In the genomic region with DNA sequence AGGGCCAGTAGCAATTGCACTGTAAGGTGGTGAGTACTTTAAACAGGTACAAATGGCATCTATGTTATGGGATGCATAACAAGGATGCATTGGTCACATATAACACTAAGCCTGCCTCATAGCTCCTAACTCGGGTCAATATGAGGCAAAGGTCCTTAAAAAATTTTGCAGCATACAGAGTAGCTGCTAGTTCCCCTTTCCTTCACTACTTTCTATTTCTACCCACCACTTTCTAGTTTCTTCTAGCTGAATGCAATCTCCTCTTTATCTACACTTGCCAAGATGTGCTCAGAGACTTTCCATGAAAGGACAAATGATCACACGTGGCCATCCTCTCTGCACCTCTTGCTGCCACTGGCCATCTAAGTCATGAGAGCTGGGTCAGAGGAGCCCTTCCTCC, we compare ENCODE assay signal across 19 cellular contexts.
"Had no signal": no experiment of that assay in that cellular context is flagged by ENCODE, and none has a peak within 500 bp of the region (broad histone marks: within the 10 kb centered on the region; RNA-seq: fewer than 3 reads in every experiment).

No MANE protein-coding gene starts in this region.

- H3K27ac ChIP-seq: PC-9, Peyer's patch, SJCRH30 had no signal

- DNase-seq: KBM-7; NCI-H1092 treated with DMSO at 0.1 percent for 48 hours; NCI-H1436; NCI-H187; NCI-H2081; NCI-H2107; NCI-H226; NCI-H446; NCI-H510A; NCI-H524 treated with DMSO at 0.1 percent for 48 hours; NCI-H774; NK-92 treated with Interleukin-12 subunit alpha and Interleukin-12 subunit beta, amount 100 ng/mL, for 24 hours; PC-9; Peyer's patch; SHP77 treated with DMSO at 0.1 percent for 48 hours; SJCRH30; T-helper 1 cell had no signal

- ATAC-seq: Right ventricle myocardium inferior, SK-N-SH treated with all-trans-retinoic acid at 6 μM for 48 hours had no signal

- H3K4me3 ChIP-seq: PC-9, Peyer's patch, SJCRH30 had no signal
